ENCODE assay signal across 12 cellular contexts in genomic region chr4:67714248-67714583, GRCh38. TPM values are rescaled to one million over a fixed set of nuclear protein-coding genes. Genes with fewer than 3 reads are reported as not detected.
DNase-seq lines count a peak whose midpoint lies in the region; ATAC-seq and TF ChIP-seq lines count a peak whose summit lies in the region.
"Had no signal": no experiment of that assay in that cellular context is flagged by ENCODE, and none has a peak within 500 bp of the region (broad histone marks: within the 10 kb centered on the region; RNA-seq: fewer than 3 reads in every experiment).

No MANE protein-coding gene starts in this region.

- TF ChIP-seq POLR2A in testis (IDR thresholded peaks at IDR 0.05) = no peak
- TF ChIP-seq POLR2A in upper lobe of left lung (IDR thresholded peaks at IDR 0.05) = no peak

- H3K27me3 ChIP-seq in testis (no peaks in the 10 kb centered on the region), upper lobe of left lung (no peaks in the 10 kb centered on the region)
- H3K27me3 ChIP-seq: colonic mucosa had no signal

- H3K27ac ChIP-seq in testis (no peak overlapping the region), upper lobe of left lung (no peak overlapping the region)
- H3K27ac ChIP-seq: colonic mucosa had no signal

- H3K4me1 Mint-ChIP-seq in natural killer cell (peaks cover 0 to 22% of the 10 kb centered on the region in 2 donors), type B pancreatic cell (ENCODE audit: unreplicated experiment) (peaks cover 25% of the 10 kb centered on the region)
- H3K4me1 Mint-ChIP-seq in natural killer cell treated with Interleukin-12 subunit alpha and Interleukin-12 subunit beta and Interleukin-15 and Interleukin-18, amount 100 ng/mL, for 72 hours (ENCODE audit: low read depth in 2 of 2) = peaks cover 5 to 25% of the 10 kb centered on the region in 2 donors
- H3K4me1 Mint-ChIP-seq in activated naive CD8-positive, alpha-beta T cell treated with anti-CD3 and anti-CD28 coated beads, Interleukin-2, amount 50 U/mL, for 24 hours = peaks cover 32% of the 10 kb centered on the region

- H3K4me3 ChIP-seq in testis (no peak overlapping the region), upper lobe of left lung (no peak overlapping the region)
- H3K4me3 ChIP-seq: colonic mucosa, skin epidermis had no signal

- H3K4me3 Mint-ChIP-seq in natural killer cell (no peak overlapping the region), type B pancreatic cell (peak overlapping the region; percentile 17)
- H3K4me3 Mint-ChIP-seq in natural killer cell treated with Interleukin-12 subunit alpha and Interleukin-12 subunit beta and Interleukin-15 and Interleukin-18, amount 100 ng/mL, for 72 hours = no peak overlapping the region
- peak overlapping the region; percentile 7 for H3K4me3 Mint-ChIP-seq in activated naive CD8-positive, alpha-beta T cell treated with anti-CD3 and anti-CD28 coated beads, Interleukin-2, amount 50 U/mL, for 24 hours

- H3K36me3 Mint-ChIP-seq in natural killer cell = no peaks in the 10 kb centered on the region
- no peaks in the 10 kb centered on the region for H3K36me3 Mint-ChIP-seq in natural killer cell treated with Interleukin-12 subunit alpha and Interleukin-12 subunit beta and Interleukin-15 and Interleukin-18, amount 100 ng/mL, for 72 hours
- peaks cover 14% of the 10 kb centered on the region for H3K36me3 Mint-ChIP-seq in activated naive CD8-positive, alpha-beta T cell treated with anti-CD3 and anti-CD28 coated beads, Interleukin-2, amount 50 U/mL, for 24 hours (ENCODE audit: low read depth)
- peaks cover 3% of the 10 kb centered on the region for H3K36me3 Mint-ChIP-seq in type B pancreatic cell

- ATAC-seq in natural killer cell = peak in 1 of 3 donors; percentile 44
- ATAC-seq in natural killer cell treated with Interleukin-12 subunit alpha and Interleukin-12 subunit beta and Interleukin-15 and Interleukin-18, amount 100 ng/mL, for 72 hours = no peak
- peak; percentile 65 for ATAC-seq in HG03095 (IDR thresholded peaks at IDR 0.05; ENCODE audit: unreplicated experiment)
- ATAC-seq in activated naive CD8-positive, alpha-beta T cell treated with anti-CD3 and anti-CD28 coated beads, Interleukin-2, amount 50 U/mL, for 24 hours = peak; percentile 99
- no peak for ATAC-seq in upper lobe of left lung (ENCODE audit: low FRiP score in 2 of 2)

- H3K36me3 ChIP-seq in testis (ENCODE audit: low read depth, missing control alignments) (no peaks in the 10 kb centered on the region), upper lobe of left lung (peaks cover 0 to 5% (median 2%) of the 10 kb centered on the region in 4 donors)
- H3K36me3 ChIP-seq: colonic mucosa had no signal

- no peaks in the 10 kb centered on the region for H3K27me3 Mint-ChIP-seq in natural killer cell (ENCODE audit: low read depth in 2 of 2)
- H3K27me3 Mint-ChIP-seq in natural killer cell treated with Interleukin-12 subunit alpha and Interleukin-12 subunit beta and Interleukin-15 and Interleukin-18, amount 100 ng/mL, for 72 hours = no peaks in the 10 kb centered on the region
- no peaks in the 10 kb centered on the region for H3K27me3 Mint-ChIP-seq in activated naive CD8-positive, alpha-beta T cell treated with anti-CD3 and anti-CD28 coated beads, Interleukin-2, amount 50 U/mL, for 24 hours
- no peaks in the 10 kb centered on the region for H3K27me3 Mint-ChIP-seq in type B pancreatic cell

- intact Hi-C loops in natural killer cell (cut with micrococcal nuclease) (no loop called here), testis (cut with DNase I; ENCODE audit: low total_unique reads) (no loop called here)

- H3K27ac Mint-ChIP-seq in natural killer cell (peak overlapping the region; percentile 23 to 58), type B pancreatic cell (peak overlapping the region; percentile 83)
- H3K27ac Mint-ChIP-seq in natural killer cell treated with Interleukin-12 subunit alpha and Interleukin-12 subunit beta and Interleukin-15 and Interleukin-18, amount 100 ng/mL, for 72 hours = no peak overlapping the region
- H3K27ac Mint-ChIP-seq in activated naive CD8-positive, alpha-beta T cell treated with anti-CD3 and anti-CD28 coated beads, Interleukin-2, amount 50 U/mL, for 24 hours = peak overlapping the region; percentile 83

- 93 to 100% methylated on average over 1 of the region's 1 CpG for WGBS in testis, 2 donors
- WGBS in upper lobe of left lung, 2 donors = 77 to 92% methylated on average over 1 of the region's 1 CpG

- no peaks in the 10 kb centered on the region for H3K4me1 ChIP-seq in testis
- peaks cover 0 to 5% (median 2%) of the 10 kb centered on the region in 4 donors for H3K4me1 ChIP-seq in upper lobe of left lung
- H3K4me1 ChIP-seq: colonic mucosa had no signal

- TF ChIP-seq EP300 in upper lobe of left lung (IDR thresholded peaks at IDR 0.05) = no peak

- H3K9me3 Mint-ChIP-seq in natural killer cell (no peaks in the 10 kb centered on the region), type B pancreatic cell (no peaks in the 10 kb centered on the region)
- H3K9me3 Mint-ChIP-seq in natural killer cell treated with Interleukin-12 subunit alpha and Interleukin-12 subunit beta and Interleukin-15 and Interleukin-18, amount 100 ng/mL, for 72 hours = no peaks in the 10 kb centered on the region
- no peaks in the 10 kb centered on the region for H3K9me3 Mint-ChIP-seq in activated naive CD8-positive, alpha-beta T cell treated with anti-CD3 and anti-CD28 coated beads, Interleukin-2, amount 50 U/mL, for 24 hours

- H3K9me3 ChIP-seq in testis (no peaks in the 10 kb centered on the region), upper lobe of left lung (no peaks in the 10 kb centered on the region)
- H3K9me3 ChIP-seq: colonic mucosa had no signal

- no peak for DNase-seq in natural killer cell
- DNase-seq in natural killer cell treated with Interleukin-12 subunit alpha and Interleukin-12 subunit beta and Interleukin-15 and Interleukin-18, amount 100 ng/mL, for 72 hours (ENCODE audit: low spot score) = no peak
- peak; percentile 70 for DNase-seq in activated naive CD8-positive, alpha-beta T cell treated with anti-CD3 and anti-CD28 coated beads, Interleukin-2, amount 50 U/mL, for 24 hours
- no peak for DNase-seq in type B pancreatic cell (ENCODE audit: extremely low spot score, unreplicated experiment)
- no peak for DNase-seq in testis
- no peak for DNase-seq in upper lobe of left lung
- DNase-seq in AG20443 (ENCODE audit: low spot score) = no peak
- DNase-seq: colonic mucosa, NCI-H1436 treated with DMSO at 0.1 percent for 48 hours had no signal

- no peak for TF ChIP-seq CTCF in natural killer cell (IDR thresholded peaks at IDR 0.05)
- TF ChIP-seq CTCF in type B pancreatic cell (conservative IDR thresholded peaks at IDR 0.05) = no peak
- TF ChIP-seq CTCF in testis (IDR thresholded peaks at IDR 0.05) = no peak
- TF ChIP-seq CTCF in upper lobe of left lung (IDR thresholded peaks at IDR 0.05) = no peak

RNA-seq across cellular contexts. Expression of gene UBA6, which starts 13.3 kb away (rescaled TPM):
- total RNA-seq in natural killer cell (10 to 100 TPM; 54.3 to 77.7 (median 55.3) TPM), type B pancreatic cell (ENCODE audit: low replicate concordance) (62.4 and 69.6 TPM in 2 replicates), testis (10 to 100 TPM; 76.2 to 86.8 TPM), upper lobe of left lung (10 to 100 TPM; 13.9 to 63.9 (median 45.2) TPM)
- 10 to 100 TPM; 77.8 to 90.9 TPM for total RNA-seq in natural killer cell treated with Interleukin-12 subunit alpha and Interleukin-12 subunit beta and Interleukin-15 and Interleukin-18, amount 100 ng/mL, for 72 hours
- 19.7 TPM for polyA plus RNA-seq in testis (ENCODE audit: insufficient read depth, low read depth, low replicate concordance)

RNA-seq across cellular contexts. Expression of gene GNRHR, which starts 40.0 kb away (rescaled TPM):
- total RNA-seq in natural killer cell (not detected), type B pancreatic cell (ENCODE audit: low replicate concordance) (not detected in 2 replicates), testis (under 1 TPM in 1 of 2 donors, not detected in 1; 0.16 TPM), upper lobe of left lung (not detected)
- not detected for total RNA-seq in natural killer cell treated with Interleukin-12 subunit alpha and Interleukin-12 subunit beta and Interleukin-15 and Interleukin-18, amount 100 ng/mL, for 72 hours
- polyA plus RNA-seq in testis (ENCODE audit: insufficient read depth, low read depth, low replicate concordance) = not detected
- total RNA-seq: colonic mucosa, H1 had no signal
- polyA plus RNA-seq: H1 had no signal

Comparison
In these comparisons a context has a peak if more than half of its experiments do, and no peak if none do; other contexts are left out.
1. H3K27ac Mint-ChIP-seq: peak in natural killer cell (2 of 2), activated naive CD8-positive, alpha-beta T cell treated with anti-CD3 and anti-CD28 coated beads, Interleukin-2, amount 50 U/mL, for 24 hours (single experiment) and type B pancreatic cell (single experiment); none in natural killer cell treated with Interleukin-12 subunit alpha and Interleukin-12 subunit beta and Interleukin-15 and Interleukin-18, amount 100 ng/mL, for 72 hours (0 of 2).
2. ATAC-seq: peak in HG03095 (single experiment) and activated naive CD8-positive, alpha-beta T cell treated with anti-CD3 and anti-CD28 coated beads, Interleukin-2, amount 50 U/mL, for 24 hours (single experiment); none in natural killer cell treated with Interleukin-12 subunit alpha and Interleukin-12 subunit beta and Interleukin-15 and Interleukin-18, amount 100 ng/mL, for 72 hours (0 of 2) and upper lobe of left lung (0 of 2).
3. H3K4me3 Mint-ChIP-seq: peak in activated naive CD8-positive, alpha-beta T cell treated with anti-CD3 and anti-CD28 coated beads, Interleukin-2, amount 50 U/mL, for 24 hours (single experiment) and type B pancreatic cell (single experiment); none in natural killer cell (single experiment) and natural killer cell treated with Interleukin-12 subunit alpha and Interleukin-12 subunit beta and Interleukin-15 and Interleukin-18, amount 100 ng/mL, for 72 hours (single experiment).